Comparison of ENCODE assay signal across 20 cellular contexts in the genomic region with DNA sequence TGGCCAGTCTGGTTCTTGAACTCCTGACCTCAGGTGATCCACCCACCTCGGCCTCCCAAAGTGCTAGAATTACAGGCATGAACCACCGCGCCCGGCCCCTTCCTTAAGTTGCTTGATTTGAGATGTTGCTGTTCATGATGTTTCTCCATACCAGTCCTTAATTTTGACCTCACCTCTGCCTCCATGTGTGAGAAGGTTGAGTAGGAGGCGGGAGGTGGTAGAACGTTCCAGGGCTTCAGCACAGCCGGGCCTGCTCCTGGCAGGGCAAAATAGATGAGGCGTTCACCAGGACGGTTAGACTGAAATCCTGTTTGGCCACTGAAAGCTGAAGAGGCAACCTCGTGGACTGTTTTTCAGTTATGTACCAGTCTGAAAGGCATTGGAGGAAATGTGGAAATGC. TPM values are rescaled to one million over a fixed set of nuclear protein-coding genes. Genes with fewer than 3 reads are reported as not detected.
"Had no signal": no experiment of that assay in that cellular context is flagged by ENCODE, and none has a peak within 500 bp of the region (broad histone marks: within the 10 kb centered on the region; RNA-seq: fewer than 3 reads in every experiment).

No MANE protein-coding gene starts in this region.

- H3K36me3 Mint-ChIP-seq: activated CD4-positive, alpha-beta memory T cell treated with anti-CD3 and anti-CD28 coated beads for 36 hours; activated naive CD4-positive, alpha-beta T cell treated with anti-CD3 and anti-CD28 coated beads, Interleukin-2, amount 10 ng/mL, durations not matched to agents 7 days and 5 days; activated naive CD8-positive, alpha-beta T cell had no signal

- DNase-seq: activated CD4-positive, alpha-beta T cell treated with anti-CD3 and anti-CD28 coated beads, Interleukin-2, amount 50 U/mL, for 1 hour; activated CD8-positive, alpha-beta memory T cell treated with anti-CD3 and anti-CD28 coated beads, Interleukin-2, amount 50 U/mL, for 4 hours; activated effector memory CD4-positive, alpha-beta T cell treated with Interleukin-2 at 50 U/mL for 16 hours; activated naive CD4-positive, alpha-beta T cell treated with anti-CD3 and anti-CD28 coated beads, Interleukin-2, amount 10 ng/mL, durations not matched to agents 7 days and 5 days; activated T-cell treated with anti-CD3 and anti-CD28 coated beads, Interleukin-2, amount 50 U/mL, for 48 hours; amniotic stem cell; aorta; MM.1S; NCI-H1092; NCI-H1436 treated with DMSO at 0.1 percent for 48 hours; NCI-H1694 treated with DMSO at 0.1 percent for 48 hours; NCI-H524 treated with DMSO at 0.1 percent for 48 hours; SW 1271; T-helper 1 cell had no signal

- H3K27ac Mint-ChIP-seq: activated CD4-positive, alpha-beta memory T cell treated with anti-CD3 and anti-CD28 coated beads for 36 hours; activated naive CD4-positive, alpha-beta T cell treated with anti-CD3 and anti-CD28 coated beads, Interleukin-2, amount 10 ng/mL, durations not matched to agents 7 days and 5 days; activated naive CD8-positive, alpha-beta T cell had no signal

- ATAC-seq: Panc1 had no signal

- H3K9me3 Mint-ChIP-seq: activated CD4-positive, alpha-beta memory T cell treated with anti-CD3 and anti-CD28 coated beads for 36 hours; activated naive CD4-positive, alpha-beta T cell treated with anti-CD3 and anti-CD28 coated beads, Interleukin-2, amount 10 ng/mL, durations not matched to agents 7 days and 5 days had no signal

- H3K4me3 Mint-ChIP-seq: activated CD4-positive, alpha-beta memory T cell treated with anti-CD3 and anti-CD28 coated beads for 36 hours; activated naive CD4-positive, alpha-beta T cell treated with anti-CD3 and anti-CD28 coated beads, Interleukin-2, amount 10 ng/mL, durations not matched to agents 7 days and 5 days; activated naive CD8-positive, alpha-beta T cell had no signal

RNA-seq across cellular contexts. Expression of a gene that starts 48.3 kb away (rescaled TPM):
- total RNA-seq: activated CD4-positive, alpha-beta memory T cell treated with anti-CD3 and anti-CD28 coated beads for 36 hours; LHCN-M2; NCI-H460; T-helper 2 cell treated with Interferon-gamma antibody and Interleukin-4, amounts not matched to agents 100 ng/mL and 5 ng/mL, for 36 hours had no signal
